In the genomic region with DNA sequence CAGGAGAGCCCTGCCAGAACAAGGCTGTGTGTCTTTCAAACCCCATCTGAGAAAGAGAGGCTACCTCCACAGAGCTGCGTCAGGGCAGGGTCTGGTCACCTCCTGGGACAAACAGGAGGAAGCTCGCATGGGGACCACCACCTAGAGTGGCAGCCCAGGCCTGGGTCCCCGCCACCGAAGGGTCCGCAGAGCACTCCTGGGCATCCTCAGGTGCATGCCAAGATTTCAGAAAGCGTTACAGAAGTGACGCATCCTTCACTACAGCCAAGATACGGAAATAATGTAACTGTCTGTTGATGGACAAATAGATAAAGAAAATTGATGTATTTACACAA, we compare ENCODE assay signal across 26 cellular contexts.
"Had no signal": no experiment of that assay in that cellular context is flagged by ENCODE, and none has a peak within 500 bp of the region (broad histone marks: within the 10 kb centered on the region; RNA-seq: fewer than 3 reads in every experiment).

No MANE protein-coding gene starts in this region.

- H3K27me3 Mint-ChIP-seq: activated B cell treated with CpG ODN at 0.5 μM for 24 hours, progenitor cell of endocrine pancreas had no signal

- H3K4me1 ChIP-seq: ascending aorta, lower lobe of right lung, tibial artery, upper lobe of right lung had no signal

- ATAC-seq: effector memory CD8-positive, alpha-beta T cell; left lobe of liver; lower lobe of right lung; natural killer cell; sciatic nerve; stimulated activated naive CD8-positive, alpha-beta T cell treated with anti-CD3 and anti-CD28 coated beads, Interleukin-15, amount 100 ng/mL, for 72 hours; T-helper 17 cell; upper lobe of right lung had no signal

- H3K27ac Mint-ChIP-seq: activated B cell treated with CpG ODN at 0.5 μM for 24 hours; activated naive CD4-positive, alpha-beta T cell treated with anti-CD3 and anti-CD28 coated beads, Interleukin-2, amount 10 ng/mL, durations not matched to agents 7 days and 5 days; activated naive CD8-positive, alpha-beta T cell treated with anti-CD3 and anti-CD28 coated beads, Interleukin-2, amount 10 ng/mL, durations not matched to agents 7 days and 5 days; activated T-cell treated with anti-CD3 and anti-CD28 coated beads, Interleukin-2, amount 50 U/mL, for 24 hours; brain; effector memory CD8-positive, alpha-beta T cell; natural killer cell; progenitor cell of endocrine pancreas; stimulated activated effector memory CD8-positive, alpha-beta T cell treated with anti-CD3 and anti-CD28 coated beads, Interleukin-12 subunit alpha, Interleukin-12 subunit beta, amount 100 ng/mL, for 72 hours; T-helper 17 cell had no signal

- H3K9me3 ChIP-seq: ascending aorta, lower lobe of right lung, ovary, tibial artery, upper lobe of right lung had no signal

- H3K36me3 Mint-ChIP-seq: activated naive CD4-positive, alpha-beta T cell treated with anti-CD3 and anti-CD28 coated beads, Interleukin-2, amount 10 ng/mL, durations not matched to agents 7 days and 5 days; activated naive CD8-positive, alpha-beta T cell treated with anti-CD3 and anti-CD28 coated beads, Interleukin-2, amount 10 ng/mL, durations not matched to agents 7 days and 5 days; natural killer cell; stimulated activated effector memory CD8-positive, alpha-beta T cell treated with anti-CD3 and anti-CD28 coated beads, Interleukin-12 subunit alpha, Interleukin-12 subunit beta, amount 100 ng/mL, for 72 hours had no signal

- H3K27me3 ChIP-seq: ascending aorta, cardiac muscle cell, ovary, tibial artery, upper lobe of right lung had no signal

- H3K4me3 Mint-ChIP-seq: activated B cell treated with CpG ODN at 0.5 μM for 24 hours; activated naive CD4-positive, alpha-beta T cell treated with anti-CD3 and anti-CD28 coated beads, Interleukin-2, amount 10 ng/mL, durations not matched to agents 7 days and 5 days; activated naive CD8-positive, alpha-beta T cell treated with anti-CD3 and anti-CD28 coated beads, Interleukin-2, amount 10 ng/mL, durations not matched to agents 7 days and 5 days; activated T-cell treated with anti-CD3 and anti-CD28 coated beads, Interleukin-2, amount 50 U/mL, for 24 hours; brain; effector memory CD8-positive, alpha-beta T cell; natural killer cell; stimulated activated effector memory CD8-positive, alpha-beta T cell treated with anti-CD3 and anti-CD28 coated beads, Interleukin-12 subunit alpha, Interleukin-12 subunit beta, amount 100 ng/mL, for 72 hours; stimulated activated naive CD8-positive, alpha-beta T cell treated with anti-CD3 and anti-CD28 coated beads, Interleukin-15, amount 100 ng/mL, for 72 hours; T-helper 17 cell had no signal

- H3K27ac ChIP-seq: ascending aorta, cardiac muscle cell, lower lobe of right lung, ovary, skin epidermis, tibial artery, upper lobe of right lung had no signal

- H3K4me1 Mint-ChIP-seq: natural killer cell had no signal

- H3K4me3 ChIP-seq: ascending aorta, cardiac muscle cell, lower lobe of right lung, ovary, skin epidermis, tibial artery, upper lobe of right lung had no signal

- H3K36me3 ChIP-seq: cardiac muscle cell, lower lobe of right lung, ovary, upper lobe of right lung had no signal

- H3K9me3 Mint-ChIP-seq: activated B cell treated with CpG ODN at 0.5 μM for 24 hours; activated naive CD4-positive, alpha-beta T cell treated with anti-CD3 and anti-CD28 coated beads, Interleukin-2, amount 10 ng/mL, durations not matched to agents 7 days and 5 days; activated naive CD8-positive, alpha-beta T cell treated with anti-CD3 and anti-CD28 coated beads, Interleukin-2, amount 10 ng/mL, durations not matched to agents 7 days and 5 days; activated T-cell treated with anti-CD3 and anti-CD28 coated beads, Interleukin-2, amount 50 U/mL, for 24 hours; brain; effector memory CD8-positive, alpha-beta T cell; natural killer cell; stimulated activated effector memory CD8-positive, alpha-beta T cell treated with anti-CD3 and anti-CD28 coated beads, Interleukin-12 subunit alpha, Interleukin-12 subunit beta, amount 100 ng/mL, for 72 hours; stimulated activated naive CD8-positive, alpha-beta T cell treated with anti-CD3 and anti-CD28 coated beads, Interleukin-15, amount 100 ng/mL, for 72 hours had no signal

- DNase-seq: activated B cell treated with CpG ODN at 0.5 μM for 24 hours; activated CD4-positive, alpha-beta T cell treated with anti-CD3 and anti-CD28 coated beads, Interleukin-2, amount 50 U/mL, for 1 hour; activated gamma-delta T cell; activated naive CD4-positive, alpha-beta T cell treated with anti-CD3 and anti-CD28 coated beads, Interleukin-2, amount 10 ng/mL, durations not matched to agents 7 days and 5 days; activated naive CD8-positive, alpha-beta T cell treated with anti-CD3 and anti-CD28 coated beads, Interleukin-2, amount 10 ng/mL, durations not matched to agents 7 days and 5 days; activated T-cell treated with anti-CD3 and anti-CD28 coated beads, Interleukin-2, amount 50 U/mL, for 24 hours; cortex of kidney; effector memory CD8-positive, alpha-beta T cell; foreskin fibroblast; lower lobe of right lung; mesendoderm; natural killer cell; ovary; stimulated activated CD4-positive, alpha-beta T cell treated with anti-CD3 and anti-CD28 coated beads, Interleukin-4, amount 100 ng/mL, for 24 hours; stimulated activated naive CD8-positive, alpha-beta T cell treated with anti-CD3 and anti-CD28 coated beads, Interleukin-15, amount 100 ng/mL, for 72 hours; T-helper 17 cell; tibial artery; upper lobe of right lung had no signal
